8 cellular contexts compared by ENCODE assay signal in genomic region chr5:11904270-11904906, GRCh38. TPM values are rescaled to one million over a fixed set of nuclear protein-coding genes. Genes with fewer than 3 reads are reported as not detected.
DNase-seq lines count a peak whose midpoint lies in the region; ATAC-seq and TF ChIP-seq lines count a peak whose summit lies in the region.

CTNND2 (minus strand) TSS chr5:11904446; CDS start chr5:11903853, 593 bp downstream.

- H3K9me3 ChIP-seq in ectodermal cell (ENCODE audit: control insufficient read depth, low read length), result no peaks in the 10 kb centered on the region

- no peaks in the 10 kb centered on the region for H3K4me1 ChIP-seq in ectodermal cell (ENCODE audit: control insufficient read depth, insufficient read depth, low read length)

- ATAC-seq in GM21360 (IDR thresholded peaks at IDR 0.05; ENCODE audit: unreplicated experiment), result peak; percentile 28
- ATAC-seq in GM21528 (IDR thresholded peaks at IDR 0.05; ENCODE audit: low FRiP score, unreplicated experiment), result no peak
- no peak for ATAC-seq in omental fat pad (ENCODE audit: low FRiP score)

- DNase-seq in AG08395 (ENCODE audit: low spot score) (peak; percentile 4), NCI-H524 treated with DMSO at 0.1 percent for 48 hours (lab: John Stamatoyannopoulos, UW) (peak; percentile 72), mucosa of gallbladder (ENCODE audit: low spot score) (peak; percentile 53), foreskin melanocyte (no peak), omental fat pad (ENCODE audit: low spot score) (no peak)

- WGBS in ectodermal cell, 2 experiments, result 1% methylated on average over 63 of the region's 63 CpGs

- H3K4me3 ChIP-seq in ectodermal cell (ENCODE audit: insufficient read depth, low read depth, low read length), result peak within 1 kb of the TSS; percentile 80

- no peak for TF ChIP-seq CTCF in omental fat pad (IDR thresholded peaks at IDR 0.05)

- H3K27ac ChIP-seq in ectodermal cell (ENCODE audit: insufficient read depth, low read depth, low read length, poor library complexity, severe bottlenecking), result no peak within 1 kb of the TSS

- H3K36me3 ChIP-seq in ectodermal cell (ENCODE audit: control insufficient read depth, insufficient read depth, low read length), result no peaks in the 10 kb centered on the region

- peaks cover 43% of the 10 kb centered on the region for H3K27me3 ChIP-seq in ectodermal cell (ENCODE audit: control insufficient read depth, insufficient read depth, low read length, poor library complexity, severe bottlenecking)

RNA-seq across cellular contexts. Expression of gene CTNND2, which starts in this region (rescaled TPM):
- 37.5 TPM for polyA plus RNA-seq in ectodermal cell (2013, experiment 1 of 4)
- 36.0 TPM for polyA plus RNA-seq in ectodermal cell (2013, experiment 2 of 4)
- polyA plus RNA-seq in ectodermal cell (2013, experiment 3 of 4), result 37.2 TPM
- polyA plus RNA-seq in ectodermal cell (2013, experiment 4 of 4), result 43.8 TPM
- total RNA-seq in mucosa of gallbladder, result 131 TPM
- 1 to 10 TPM in 1 of 4 donors, under 1 TPM in 3; 0.16 to 1.3 (median 0.64) TPM for total RNA-seq in omental fat pad

Comparison
In these comparisons a context has a peak if more than half of its experiments do, and no peak if none do; other contexts are left out.
1. RNA of gene CTNND2 (total RNA-seq): 131 TPM in mucosa of gallbladder (single experiment); 0.16 to 1.3 TPM in omental fat pad; every median in the first group is over 10 times any median in the second.
2. DNase-seq: peak in AG08395 (single experiment), NCI-H524 treated with DMSO at 0.1 percent for 48 hours (single experiment) and mucosa of gallbladder (single experiment); none in foreskin melanocyte (single experiment) and omental fat pad (single experiment).